9 cellular contexts compared by ENCODE assay signal in genomic region chr1:108792420-108792819, GRCh38.
"Had no signal": no experiment of that assay in that cellular context is flagged by ENCODE, and none has a peak within 500 bp of the region (broad histone marks: within the 10 kb centered on the region; RNA-seq: fewer than 3 reads in every experiment).

No MANE protein-coding gene starts in this region.

- H3K4me3 Mint-ChIP-seq: H9, HFFc6 had no signal

- ATAC-seq: K562 had no signal

- DNase-seq: GOT3, H9, HCEC 1CT, HFFc6, IMR-90, Kasumi-1, KG1 had no signal

- H3K4me3 ChIP-seq: K562 had no signal

- FAIRE-seq: HTR-8/SVneo, K562 had no signal

- H3K27ac Mint-ChIP-seq: H9, HFFc6 had no signal

- H3K4me1 Mint-ChIP-seq: H9 had no signal
